In the genomic region with DNA sequence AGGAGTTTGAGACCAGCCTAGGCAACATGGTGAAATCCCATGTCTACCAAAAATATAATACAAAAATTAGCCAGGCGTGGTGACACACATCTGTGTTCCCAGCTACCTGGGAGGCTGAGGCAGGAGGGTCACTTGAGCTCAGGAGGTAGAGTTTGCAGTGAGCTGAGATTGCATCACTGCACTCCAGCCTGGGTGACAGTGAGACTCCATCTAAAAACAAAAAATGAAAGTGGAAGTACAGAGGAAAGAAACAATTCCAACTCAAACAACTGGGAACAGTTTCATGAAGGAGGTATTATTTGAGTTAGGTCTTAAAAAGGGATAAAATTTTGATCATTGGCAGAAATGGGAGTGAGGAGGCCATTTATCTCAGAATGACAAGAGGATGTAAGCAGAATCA, we compare ENCODE assay signal across 22 cellular contexts. TPM values are rescaled to one million over a fixed set of nuclear protein-coding genes. Genes with fewer than 3 reads are reported as not detected.
DNase-seq lines count a peak whose midpoint lies in the region; ATAC-seq, FAIRE-seq and TF ChIP-seq lines count a peak whose summit lies in the region.
"Had no signal": no experiment of that assay in that cellular context is flagged by ENCODE, and none has a peak within 500 bp of the region (broad histone marks: within the 10 kb centered on the region; RNA-seq: fewer than 3 reads in every experiment).

No MANE protein-coding gene starts in this region.

- H4K20me1 ChIP-seq in IMR-90 (ENCODE audit: insufficient read depth, low read length), result no peaks in the 10 kb centered on the region
- H4K20me1 ChIP-seq in endothelial cell of umbilical vein (replicated peaks; ENCODE audit: control insufficient read depth, extremely low read depth, insufficient read depth, low read length), result no peaks in the 10 kb centered on the region

- H3K4me1 ChIP-seq in IMR-90 (ENCODE audit: control insufficient read depth, insufficient read depth, low read length), result peaks cover 4% of the 10 kb centered on the region
- no peaks in the 10 kb centered on the region for H3K4me1 ChIP-seq in endothelial cell of umbilical vein (ENCODE audit: control insufficient read depth, extremely low read depth, insufficient read depth, low read length)
- no peaks in the 10 kb centered on the region for H3K4me1 ChIP-seq in mesenchymal stem cell (ENCODE audit: control insufficient read depth, insufficient read depth, low read depth, low read length)

- H3K56ac ChIP-seq in IMR-90 (ENCODE audit: extremely low read depth, insufficient read depth, low read length), result no peak overlapping the region

- H3K18ac ChIP-seq in IMR-90 (ENCODE audit: low read depth, low read length), result no peak overlapping the region
- H3K18ac ChIP-seq in mesenchymal stem cell (ENCODE audit: low read depth in 1 of 2, low read length in 2 of 2), result no peak overlapping the region

- no peak overlapping the region; the same call in 2 of the 3 replicates for H2BK15ac ChIP-seq in IMR-90 (ENCODE audit: low read depth, low read length)
- H2BK15ac ChIP-seq in mesenchymal stem cell (ENCODE audit: low read depth, poor library complexity, severe bottlenecking), result no peak overlapping the region

- H2AK5ac ChIP-seq in IMR-90 (ENCODE audit: low read depth, low read length) (peak overlapping the region; percentile 27; the same call in 1 of the 2 replicates), mesenchymal stem cell (ENCODE audit: low read length, severe bottlenecking) (no peak overlapping the region)

- TF ChIP-seq RAD21 in IMR-90 (IDR thresholded peaks at IDR 0.05; ENCODE audit: low read length), result no peak

- 0 out of 2 replicates have a peak overlapping the region, but pooled peaks have one; percentile 25 for H3K14ac ChIP-seq in IMR-90 (replicated peaks; ENCODE audit: low read depth, low read length)
- H3K14ac ChIP-seq in mesenchymal stem cell (ENCODE audit: low read length in 2 of 2), result no peak overlapping the region

- FAIRE-seq in endothelial cell of umbilical vein (lab: Jason Lieb, UNC), result peak; percentile 24
- FAIRE-seq: GM18507, H1 had no signal

- DNase-seq in IMR-90, result no peak
- no peak for DNase-seq in endothelial cell of umbilical vein (ENCODE audit: low read depth, low spot score)
- no peak for DNase-seq in mesenchymal stem cell
- DNase-seq in stimulated activated CD4-positive, alpha-beta T cell treated with anti-CD3 and anti-CD28 coated beads, Interleukin-4, amount 100 ng/mL, for 1 hour, result no peak
- no peak for DNase-seq in GOT3 (lab: John Stamatoyannopoulos, UW)
- DNase-seq in G401 (ENCODE audit: low spot score), result no peak
- DNase-seq: DMS153; DND-41; KG1; MM.1S; NCI-H1417; NCI-H1694; NCI-H2029 treated with DMSO at 0.1 percent for 48 hours; NCI-H446 treated with DMSO at 0.1 percent for 48 hours; NCI-H526; NK-92 treated with Interleukin-12 subunit alpha and Interleukin-12 subunit beta, amount 100 ng/mL, for 24 hours; PC-3; SK-N-SH; SW 1271 had no signal

- no peak overlapping the region for H3K4ac ChIP-seq in IMR-90 (ENCODE audit: low read depth, low read length)
- no peak overlapping the region for H3K4ac ChIP-seq in mesenchymal stem cell (ENCODE audit: low read depth in 1 of 2, low read length in 2 of 2)

- TF ChIP-seq CTCF in IMR-90 (conservative IDR thresholded peaks at IDR 0.05; ENCODE audit: low read depth, low read length) (no peak), endothelial cell of umbilical vein (IDR thresholded peaks at IDR 0.05; ENCODE audit: extremely low read depth in 1 of 2, insufficient read depth in 1 of 2, low read depth in 1 of 2, low read length in 2 of 2) (no peak)

- H3K36me3 ChIP-seq in IMR-90 (ENCODE audit: control insufficient read depth, insufficient read depth, low read length), result no peaks in the 10 kb centered on the region
- no peaks in the 10 kb centered on the region for H3K36me3 ChIP-seq in endothelial cell of umbilical vein (ENCODE audit: control insufficient read depth in 2 of 2, extremely low read depth in 1 of 2, insufficient read depth in 2 of 2, low read length in 2 of 2)
- no peaks in the 10 kb centered on the region for H3K36me3 ChIP-seq in mesenchymal stem cell (ENCODE audit: control insufficient read depth in 1 of 2, insufficient read depth in 2 of 2, low read depth in 1 of 2, low read length in 2 of 2)

- H2BK5ac ChIP-seq in IMR-90 (ENCODE audit: low read depth, low read length, poor library complexity, severe bottlenecking) (no peak overlapping the region), mesenchymal stem cell (ENCODE audit: low read depth, low read length, poor library complexity, severe bottlenecking) (no peak overlapping the region)

- ATAC-seq in IMR-90 (ENCODE audit: low read depth) (peak; percentile 32; the same call in 1 of the 2 replicates), GM19324 (IDR thresholded peaks at IDR 0.05; ENCODE audit: low FRiP score, unreplicated experiment) (no peak)
- ATAC-seq: PC-3 had no signal

- H3K27ac ChIP-seq in IMR-90 (ENCODE audit: insufficient read depth, low read length) (no peak overlapping the region), endothelial cell of umbilical vein (ENCODE audit: insufficient read depth, low read depth, low read length) (no peak overlapping the region), mesenchymal stem cell (ENCODE audit: low read length, poor library complexity, severe bottlenecking) (no peak overlapping the region)

- H3K9me3 ChIP-seq in IMR-90 (ENCODE audit: control insufficient read depth, insufficient read depth, low read length) (no peaks in the 10 kb centered on the region), endothelial cell of umbilical vein (replicated peaks; ENCODE audit: control insufficient read depth, insufficient read depth, low read length) (no peaks in the 10 kb centered on the region), mesenchymal stem cell (ENCODE audit: control insufficient read depth, low read length) (no peaks in the 10 kb centered on the region)
- H3K9me3 ChIP-seq: SK-N-SH had no signal

- H2BK12ac ChIP-seq in mesenchymal stem cell (ENCODE audit: low read length in 2 of 2), result no peak overlapping the region

- intact Hi-C loops in IMR-90 (cut with micrococcal nuclease), result no loop called here
- intact Hi-C loops in endothelial cell of umbilical vein (cut with micrococcal nuclease), result no loop called here

- peak overlapping the region; percentile 9 for H4K5ac ChIP-seq in IMR-90 (ENCODE audit: low read depth, low read length)

- H3K9me1 ChIP-seq in IMR-90 (ENCODE audit: insufficient read depth, low read length), result peaks cover 5% of the 10 kb centered on the region; the same call in 1 of the 2 replicates
- H3K9me1 ChIP-seq in endothelial cell of umbilical vein (replicated peaks; ENCODE audit: control insufficient read depth, extremely low read depth, insufficient read depth, low read length), result no peaks in the 10 kb centered on the region

- H3K27me3 ChIP-seq in IMR-90 (ENCODE audit: control insufficient read depth, insufficient read depth, low read length) (no peaks in the 10 kb centered on the region), endothelial cell of umbilical vein (ENCODE audit: control insufficient read depth in 2 of 2, insufficient read depth in 2 of 2, low read length in 2 of 2) (peaks cover 0 to 4% of the 10 kb centered on the region in 2 experiments), mesenchymal stem cell (ENCODE audit: control insufficient read depth in 1 of 2, insufficient read depth in 1 of 2, low read length in 2 of 2) (no peaks in the 10 kb centered on the region)

- no peak overlapping the region for H3K9ac ChIP-seq in IMR-90 (ENCODE audit: low read depth, low read length)
- H3K9ac ChIP-seq in endothelial cell of umbilical vein (replicated peaks; ENCODE audit: extremely low read depth, insufficient read depth, low read length), result no peak overlapping the region
- H3K9ac ChIP-seq in mesenchymal stem cell (ENCODE audit: low read length), result peak overlapping the region; percentile 33
- H3K9ac ChIP-seq: SK-N-SH had no signal

- BruUV-seq in IMR-90 (replicated peaks; lab: Mats Ljungman, UMichigan) (no TSS peak), endothelial cell of umbilical vein (replicated peaks; lab: Mats Ljungman, UMichigan) (no TSS peak)

- in situ Hi-C loops in IMR-90 (cut with MboI; ENCODE audit: low sequenced_read_pairs) (no loop called here), G401 (cut with HindIII; ENCODE audit: low sequenced_read_pairs) (no loop called here)

- TF ChIP-seq POLR2A in IMR-90 (IDR thresholded peaks at IDR 0.05; ENCODE audit: low read depth, low read length), result no peak
- TF ChIP-seq POLR2A in endothelial cell of umbilical vein (IDR thresholded peaks at IDR 0.05; ENCODE audit: low read depth, low read length), result no peak

- no peak overlapping the region for H3K23ac ChIP-seq in IMR-90 (ENCODE audit: low read depth, low read length)
- no peak overlapping the region for H3K23ac ChIP-seq in mesenchymal stem cell (ENCODE audit: low read length in 2 of 2)

- H2AK9ac ChIP-seq in IMR-90 (replicated peaks; ENCODE audit: low read depth, low read length, poor library complexity), result no peak overlapping the region

- H2BK120ac ChIP-seq in IMR-90 (ENCODE audit: low read depth, low read length), result no peak overlapping the region
- no peak overlapping the region for H2BK120ac ChIP-seq in mesenchymal stem cell (ENCODE audit: low read depth, low read length)

- no peaks in the 10 kb centered on the region for H3K79me2 ChIP-seq in endothelial cell of umbilical vein (ENCODE audit: control insufficient read depth, insufficient read depth, low read length)

- no peak overlapping the region for H2AFZ ChIP-seq in IMR-90 (replicated peaks; ENCODE audit: low read length, poor library complexity)
- no peak overlapping the region for H2AFZ ChIP-seq in endothelial cell of umbilical vein (ENCODE audit: low read depth, low read length)
- no peak overlapping the region for H2AFZ ChIP-seq in mesenchymal stem cell (ENCODE audit: low read depth, low read length)

- no peak overlapping the region for H4K91ac ChIP-seq in IMR-90 (ENCODE audit: insufficient read depth, low read depth, low read length)
- no peak overlapping the region for H4K91ac ChIP-seq in mesenchymal stem cell (ENCODE audit: low read length)

- POLR2A ChIA-PET in IMR-90 (lab: Charles Lee; ENCODE audit: unreplicated experiment) (no interaction called here), endothelial cell of umbilical vein (lab: Charles Lee) (no interaction called here)

- H4K8ac ChIP-seq in IMR-90 (ENCODE audit: low read depth in 2 of 2, low read length in 2 of 2), result no peak overlapping the region
- H4K8ac ChIP-seq in mesenchymal stem cell (ENCODE audit: low read length), result no peak overlapping the region

- dilution Hi-C loops in IMR-90 (cut with HindIII; ENCODE audit: low sequenced_read_pairs, unreplicated experiment) (no loop called here), endothelial cell of umbilical vein (cut with MboI; ENCODE audit: extremely low pct_ligation_motif_present, low sequenced_read_pairs) (no loop called here)

- no peak overlapping the region for H2BK20ac ChIP-seq in IMR-90 (ENCODE audit: low read depth, low read length)

- H3K79me1 ChIP-seq in IMR-90 (ENCODE audit: low read depth in 1 of 2, low read length in 2 of 2) (no peaks in the 10 kb centered on the region), mesenchymal stem cell (replicated peaks; ENCODE audit: low read length, poor library complexity, severe bottlenecking) (no peaks in the 10 kb centered on the region)

- no peak overlapping the region for H3K4me3 ChIP-seq in IMR-90 (ENCODE audit: insufficient read depth, low read depth, low read length)
- H3K4me3 ChIP-seq in endothelial cell of umbilical vein (replicated peaks in 1 of 3; ENCODE audit: insufficient read depth in 1 of 3, low read depth in 1 of 3, low read length in 3 of 3), result no peak overlapping the region
- peak overlapping the region in 1 of 2 experiments; percentile 19 for H3K4me3 ChIP-seq in mesenchymal stem cell (ENCODE audit: insufficient read depth in 1 of 2, low read depth in 1 of 2, low read length in 2 of 2)

- CTCF ChIA-PET in IMR-90 (lab: Yijun Ruan, JAX), result no interaction called here
- CTCF ChIA-PET in endothelial cell of umbilical vein (lab: Charles Lee), result interaction anchor here (1.0 to 2.3 kb wide), 2 partner anchors 51 to 72 kb away, joined by 3 to 6 read pairs; no protein-coding TSS in a partner anchor

- 0 out of 2 replicates have a peak overlapping the region, but pooled peaks have one; percentile 65 for H3K4me2 ChIP-seq in IMR-90 (ENCODE audit: low read depth, low read length)
- no peak overlapping the region for H3K4me2 ChIP-seq in endothelial cell of umbilical vein (ENCODE audit: insufficient read depth, low read length)
- no peak overlapping the region for H3K4me2 ChIP-seq in mesenchymal stem cell (ENCODE audit: low read length, poor library complexity, severe bottlenecking)
- H3K4me2 ChIP-seq: SK-N-SH had no signal

- WGBS in IMR-90 (ENCODE audit: extremely low coverage in 2 of 2, insufficient read length in 1 of 2), 2 experiments, result no CpG with 5 or more reads among the region's 1 CpG
- 88% methylated on average over 1 of the region's 1 CpG for WGBS in mesenchymal stem cell

RNA-seq across cellular contexts. Expression of a gene that starts 6.3 kb away (rescaled TPM):
- total RNA-seq in IMR-90 (2012; rRNA removed) (114 and 127 TPM in 2 replicates), endothelial cell of umbilical vein (170 and 176 TPM in 2 replicates)
- polyA plus RNA-seq in IMR-90 (2012; rRNA removed) (152 and 169 TPM in 2 replicates), endothelial cell of umbilical vein (87.9 and 121 TPM in 2 replicates)
- polyA plus RNA-seq in IMR-90 (2012; cell fraction: cytosol; rRNA removed), result 44.4 and 46.8 TPM in 2 replicates
- 10.2 and 75.1 TPM in 2 replicates for polyA plus RNA-seq in IMR-90 (2012; cell fraction: nucleus; rRNA removed; ENCODE audit: low replicate concordance)
- polyA plus RNA-seq in endothelial cell of umbilical vein (2011; cell fraction: cytosol; rRNA removed), result 146 and 156 TPM in 2 replicates
- polyA plus RNA-seq in endothelial cell of umbilical vein (2011; cell fraction: nucleus; rRNA removed), result 56.9 and 61.2 TPM in 2 replicates
- polyA plus RNA-seq in endothelial cell of umbilical vein (2012), result 240 and 279 TPM in 2 replicates
- polyA minus RNA-seq in endothelial cell of umbilical vein, result 64.0 and 108 TPM in 2 replicates
- polyA minus RNA-seq in endothelial cell of umbilical vein (2011; cell fraction: cytosol; rRNA and poly(A)+ RNA removed), result 33.6 TPM
- 40.2 and 52.6 TPM in 2 replicates for polyA minus RNA-seq in endothelial cell of umbilical vein (2011; cell fraction: nucleus; rRNA and poly(A)+ RNA removed)
- polyA plus RNA-seq in mesenchymal stem cell (2013, experiment 1 of 2), result 263 TPM
- polyA plus RNA-seq in mesenchymal stem cell (2013, experiment 2 of 2), result 275 TPM
- 79.9 and 93.8 TPM in 2 replicates for total RNA-seq in G401 (2014; rRNA removed; shearing (Covaris generic))
